9 cellular contexts compared by ENCODE assay signal in genomic region chr20:21511850-21512633, GRCh38. TPM values are rescaled to one million over a fixed set of nuclear protein-coding genes. Genes with fewer than 3 reads are reported as not detected.
DNase-seq lines count a peak whose midpoint lies in the region; ATAC-seq lines count a peak whose summit lies in the region.
"Had no signal": no experiment of that assay in that cellular context is flagged by ENCODE, and none has a peak within 500 bp of the region (broad histone marks: within the 10 kb centered on the region; RNA-seq: fewer than 3 reads in every experiment).

No MANE protein-coding gene starts in this region.

- H3K4me3 Mint-ChIP-seq in activated CD4-positive, alpha-beta T cell treated with anti-CD3 and anti-CD28 coated beads, Interleukin-2, amount 10 ng/mL, durations not matched to agents 7 days and 5 days, result peak overlapping the region; percentile 32
- no peak overlapping the region for H3K4me3 Mint-ChIP-seq in activated T-helper 1 cell treated with anti-CD3 and anti-CD28 coated beads, Interleukin-12 subunit alpha, Interleukin-12 subunit beta, Interleukin-2, Interleukin-4 antibody, amounts not matched to agents 30 ng/mL and 10 ng/mL and 1 ng/mL, durations not matched to agents 14 hours and 24 hours and 36 hours
- H3K4me3 Mint-ChIP-seq in stimulated activated memory B cell treated with anti-CD40 and anti-IgM and Interleukin-4, amounts not matched to agents 10 μg/mL and 1 μg/mL and 100 μg/mL, for 72 hours, result peak overlapping the region; percentile 26

- H3K4me3 ChIP-seq in iPS-18c (ENCODE audit: insufficient read depth, low read depth, low read length), result peak overlapping the region; percentile 11

- H3K27me3 Mint-ChIP-seq in activated CD4-positive, alpha-beta T cell treated with anti-CD3 and anti-CD28 coated beads, Interleukin-2, amount 10 ng/mL, durations not matched to agents 7 days and 5 days, result peaks cover 79% of the 10 kb centered on the region
- H3K27me3 Mint-ChIP-seq in activated T-helper 1 cell treated with anti-CD3 and anti-CD28 coated beads, Interleukin-12 subunit alpha, Interleukin-12 subunit beta, Interleukin-2, Interleukin-4 antibody, amounts not matched to agents 30 ng/mL and 10 ng/mL and 1 ng/mL, durations not matched to agents 14 hours and 24 hours and 36 hours (ENCODE audit: insufficient read depth), result peaks cover 70% of the 10 kb centered on the region
- H3K27me3 Mint-ChIP-seq in stimulated activated memory B cell treated with anti-CD40 and anti-IgM and Interleukin-4, amounts not matched to agents 10 μg/mL and 1 μg/mL and 100 μg/mL, for 72 hours, result peaks cover 87% of the 10 kb centered on the region

- H3K4me1 Mint-ChIP-seq in activated CD4-positive, alpha-beta T cell treated with anti-CD3 and anti-CD28 coated beads, Interleukin-2, amount 10 ng/mL, durations not matched to agents 7 days and 5 days, result peaks cover 27% of the 10 kb centered on the region
- peaks cover 13% of the 10 kb centered on the region for H3K4me1 Mint-ChIP-seq in activated T-helper 1 cell treated with anti-CD3 and anti-CD28 coated beads, Interleukin-12 subunit alpha, Interleukin-12 subunit beta, Interleukin-2, Interleukin-4 antibody, amounts not matched to agents 30 ng/mL and 10 ng/mL and 1 ng/mL, durations not matched to agents 14 hours and 24 hours and 36 hours (ENCODE audit: low read depth)
- peaks cover 13% of the 10 kb centered on the region for H3K4me1 Mint-ChIP-seq in stimulated activated memory B cell treated with anti-CD40 and anti-IgM and Interleukin-4, amounts not matched to agents 10 μg/mL and 1 μg/mL and 100 μg/mL, for 72 hours

- ATAC-seq in stimulated activated memory B cell treated with anti-CD40 and anti-IgM and Interleukin-4, amounts not matched to agents 10 μg/mL and 1 μg/mL and 100 μg/mL, for 72 hours, result no peak
- no peak for ATAC-seq in GM19351 (IDR thresholded peaks at IDR 0.05; ENCODE audit: unreplicated experiment)
- ATAC-seq: gastroesophageal sphincter had no signal

- POLR2A ChIA-PET in activated CD4-positive, alpha-beta T cell treated with anti-CD3 and anti-CD28 coated beads, Interleukin-2, amount 10 ng/mL, durations not matched to agents 7 days and 5 days (lab: Charles Lee), result no interaction called here

- DNase-seq in activated CD4-positive, alpha-beta T cell treated with anti-CD3 and anti-CD28 coated beads, Interleukin-2, amount 10 ng/mL, durations not matched to agents 7 days and 5 days, result no peak
- DNase-seq in activated CD4-positive, alpha-beta T cell treated with anti-CD3 and anti-CD28 coated beads, Interleukin-2, amount 50 U/mL, for 1 hour, result no peak
- no peak for DNase-seq in activated T-helper 1 cell treated with anti-CD3 and anti-CD28 coated beads, Interleukin-12 subunit alpha, Interleukin-12 subunit beta, Interleukin-2, Interleukin-4 antibody, amounts not matched to agents 30 ng/mL and 10 ng/mL and 1 ng/mL, durations not matched to agents 14 hours and 24 hours and 36 hours (ENCODE audit: low spot score)
- DNase-seq in Kasumi-1 (lab: John Stamatoyannopoulos, UW) (no peak), MV-4-11 (lab: John Stamatoyannopoulos, UW) (no peak)

- peak overlapping the region; percentile 55 for H3K27ac Mint-ChIP-seq in activated CD4-positive, alpha-beta T cell treated with anti-CD3 and anti-CD28 coated beads, Interleukin-2, amount 10 ng/mL, durations not matched to agents 7 days and 5 days
- peak overlapping the region; percentile 68 for H3K27ac Mint-ChIP-seq in activated T-helper 1 cell treated with anti-CD3 and anti-CD28 coated beads, Interleukin-12 subunit alpha, Interleukin-12 subunit beta, Interleukin-2, Interleukin-4 antibody, amounts not matched to agents 30 ng/mL and 10 ng/mL and 1 ng/mL, durations not matched to agents 14 hours and 24 hours and 36 hours
- H3K27ac Mint-ChIP-seq in stimulated activated memory B cell treated with anti-CD40 and anti-IgM and Interleukin-4, amounts not matched to agents 10 μg/mL and 1 μg/mL and 100 μg/mL, for 72 hours, result no peak overlapping the region

- H3K9me3 ChIP-seq in iPS-18c (ENCODE audit: control insufficient read depth, insufficient read depth, low read length), result peaks cover 2% of the 10 kb centered on the region
- H3K9me3 ChIP-seq: gastroesophageal sphincter had no signal

- peaks cover 4% of the 10 kb centered on the region for H3K36me3 Mint-ChIP-seq in activated CD4-positive, alpha-beta T cell treated with anti-CD3 and anti-CD28 coated beads, Interleukin-2, amount 10 ng/mL, durations not matched to agents 7 days and 5 days (ENCODE audit: low read depth)
- peaks cover 6% of the 10 kb centered on the region for H3K36me3 Mint-ChIP-seq in activated T-helper 1 cell treated with anti-CD3 and anti-CD28 coated beads, Interleukin-12 subunit alpha, Interleukin-12 subunit beta, Interleukin-2, Interleukin-4 antibody, amounts not matched to agents 30 ng/mL and 10 ng/mL and 1 ng/mL, durations not matched to agents 14 hours and 24 hours and 36 hours (ENCODE audit: low read depth)
- no peaks in the 10 kb centered on the region for H3K36me3 Mint-ChIP-seq in stimulated activated memory B cell treated with anti-CD40 and anti-IgM and Interleukin-4, amounts not matched to agents 10 μg/mL and 1 μg/mL and 100 μg/mL, for 72 hours

- CTCF ChIA-PET in activated CD4-positive, alpha-beta T cell treated with anti-CD3 and anti-CD28 coated beads, Interleukin-2, amount 10 ng/mL, durations not matched to agents 7 days and 5 days (lab: Charles Lee), result interaction anchor here (1.2 to 1.4 kb wide), 2 partner anchors 277 to 398 kb away, joined by 3 to 4 read pairs; no protein-coding TSS in a partner anchor

- intact Hi-C loops in activated T-helper 1 cell treated with anti-CD3 and anti-CD28 coated beads, Interleukin-12 subunit alpha, Interleukin-12 subunit beta, Interleukin-2, Interleukin-4 antibody, amounts not matched to agents 30 ng/mL and 10 ng/mL and 1 ng/mL, durations not matched to agents 14 hours and 24 hours and 36 hours (cut with micrococcal nuclease), result loop anchor here (1.0 to 5.0 kb wide), 4 partner anchors 9 to 1070 kb away; partner anchors contain the start of gene FOXA2

- H3K9me3 Mint-ChIP-seq in activated CD4-positive, alpha-beta T cell treated with anti-CD3 and anti-CD28 coated beads, Interleukin-2, amount 10 ng/mL, durations not matched to agents 7 days and 5 days, result no peaks in the 10 kb centered on the region
- no peaks in the 10 kb centered on the region for H3K9me3 Mint-ChIP-seq in activated T-helper 1 cell treated with anti-CD3 and anti-CD28 coated beads, Interleukin-12 subunit alpha, Interleukin-12 subunit beta, Interleukin-2, Interleukin-4 antibody, amounts not matched to agents 30 ng/mL and 10 ng/mL and 1 ng/mL, durations not matched to agents 14 hours and 24 hours and 36 hours
- no peaks in the 10 kb centered on the region for H3K9me3 Mint-ChIP-seq in stimulated activated memory B cell treated with anti-CD40 and anti-IgM and Interleukin-4, amounts not matched to agents 10 μg/mL and 1 μg/mL and 100 μg/mL, for 72 hours

RNA-seq across cellular contexts. Expression of gene NKX2-2, which starts 1.8 kb away (rescaled TPM):
- not detected for total RNA-seq in activated CD4-positive, alpha-beta T cell treated with anti-CD3 and anti-CD28 coated beads, Interleukin-2, amount 10 ng/mL, durations not matched to agents 7 days and 5 days
- total RNA-seq in activated T-helper 1 cell treated with anti-CD3 and anti-CD28 coated beads, Interleukin-12 subunit alpha, Interleukin-12 subunit beta, Interleukin-2, Interleukin-4 antibody, amounts not matched to agents 30 ng/mL and 10 ng/mL and 1 ng/mL, durations not matched to agents 14 hours and 24 hours and 36 hours, result not detected in 2 replicates
- total RNA-seq: gastroesophageal sphincter had no signal
